Comparison of ENCODE assay signal across 2 cellular contexts in genomic region chr6:83846291-83846690, GRCh38.
TF ChIP-seq lines count a peak whose summit lies in the region.

No MANE protein-coding gene starts in this region.

TF ChIP-seq in GM23338, 12 proteins besides CTCF, POLR2A, EP300 and RAD21 (continued from another document):
- TF ChIP-seq ZNF462 (CRISPR knock-in tag; IDR thresholded peaks at IDR 0.05) (no peak), CREB1 (CRISPR knock-in tag; IDR thresholded peaks at IDR 0.05; ENCODE audit: low read depth) (no peak), POLR2AphosphoS5 (IDR thresholded peaks at IDR 0.05; ENCODE audit: low read depth) (no peak), ZNF331 (CRISPR knock-in tag; IDR thresholded peaks at IDR 0.05; ENCODE audit: low read depth) (no peak), EZH2 (IDR thresholded peaks at IDR 0.05; ENCODE audit: low read depth, unreplicated experiment) (no peak), REST (IDR thresholded peaks at IDR 0.05; ENCODE audit: unreplicated experiment) (no peak), JUNB (IDR thresholded peaks at IDR 0.05; ENCODE audit: unreplicated experiment) (no peak), ZNF114 (CRISPR knock-in tag; IDR thresholded peaks at IDR 0.05) (no peak)
- TF ChIP-seq, protein P1, sequence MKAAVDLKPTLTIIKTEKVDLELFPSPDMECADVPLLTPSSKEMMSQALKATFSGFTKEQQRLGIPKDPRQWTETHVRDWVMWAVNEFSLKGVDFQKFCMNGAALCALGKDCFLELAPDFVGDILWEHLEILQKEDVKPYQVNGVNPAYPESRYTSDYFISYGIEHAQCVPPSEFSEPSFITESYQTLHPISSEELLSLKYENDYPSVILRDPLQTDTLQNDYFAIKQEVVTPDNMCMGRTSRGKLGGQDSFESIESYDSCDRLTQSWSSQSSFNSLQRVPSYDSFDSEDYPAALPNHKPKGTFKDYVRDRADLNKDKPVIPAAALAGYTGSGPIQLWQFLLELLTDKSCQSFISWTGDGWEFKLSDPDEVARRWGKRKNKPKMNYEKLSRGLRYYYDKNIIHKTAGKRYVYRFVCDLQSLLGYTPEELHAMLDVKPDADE (IDR thresholded peaks at IDR 0.05) = no peak

TF ChIP-seq in HEK293, 187 proteins besides CTCF, POLR2A, EP300 and RAD21 (continued from another document):
- TF ChIP-seq, protein P2, sequence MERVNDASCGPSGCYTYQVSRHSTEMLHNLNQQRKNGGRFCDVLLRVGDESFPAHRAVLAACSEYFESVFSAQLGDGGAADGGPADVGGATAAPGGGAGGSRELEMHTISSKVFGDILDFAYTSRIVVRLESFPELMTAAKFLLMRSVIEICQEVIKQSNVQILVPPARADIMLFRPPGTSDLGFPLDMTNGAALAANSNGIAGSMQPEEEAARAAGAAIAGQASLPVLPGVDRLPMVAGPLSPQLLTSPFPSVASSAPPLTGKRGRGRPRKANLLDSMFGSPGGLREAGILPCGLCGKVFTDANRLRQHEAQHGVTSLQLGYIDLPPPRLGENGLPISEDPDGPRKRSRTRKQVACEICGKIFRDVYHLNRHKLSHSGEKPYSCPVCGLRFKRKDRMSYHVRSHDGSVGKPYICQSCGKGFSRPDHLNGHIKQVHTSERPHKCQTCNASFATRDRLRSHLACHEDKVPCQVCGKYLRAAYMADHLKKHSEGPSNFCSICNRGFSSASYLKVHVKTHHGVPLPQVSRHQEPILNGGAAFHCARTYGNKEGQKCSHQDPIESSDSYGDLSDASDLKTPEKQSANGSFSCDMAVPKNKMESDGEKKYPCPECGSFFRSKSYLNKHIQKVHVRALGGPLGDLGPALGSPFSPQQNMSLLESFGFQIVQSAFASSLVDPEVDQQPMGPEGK (tag by site-specific recombination; IDR thresholded peaks at IDR 0.05) = no peak
